20 cellular contexts compared by ENCODE assay signal in the genomic region with DNA sequence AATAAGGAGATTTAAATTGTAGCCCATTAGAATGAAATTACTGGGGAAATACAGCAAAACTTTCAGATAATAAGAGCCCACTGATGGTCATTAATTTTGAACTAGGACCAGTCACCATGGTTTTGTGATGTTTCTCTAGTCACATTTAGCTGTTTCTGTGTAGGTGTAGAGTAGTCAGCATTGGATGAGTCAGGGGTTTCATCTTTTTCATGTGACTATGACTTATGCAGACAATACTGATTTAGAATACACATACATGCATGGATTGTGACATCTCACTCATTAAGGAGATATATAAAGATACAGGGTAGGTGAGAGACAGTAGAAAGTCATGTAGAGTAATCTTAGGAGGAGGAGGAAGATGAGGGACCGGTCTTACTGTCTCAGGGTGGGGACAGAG.
"Had no signal": no experiment of that assay in that cellular context is flagged by ENCODE, and none has a peak within 500 bp of the region (broad histone marks: within the 10 kb centered on the region; RNA-seq: fewer than 3 reads in every experiment).

No MANE protein-coding gene starts in this region.

- DNase-seq: activated B cell treated with CpG ODN at 0.5 μM for 24 hours; activated CD4-positive, alpha-beta T cell treated with anti-CD3 and anti-CD28 coated beads, Interleukin-2, amount 10 ng/mL, durations not matched to agents 7 days and 5 days; activated CD8-positive, alpha-beta memory T cell treated with anti-CD3 and anti-CD28 coated beads for 24 hours; activated CD8-positive, alpha-beta memory T cell treated with anti-CD3 and anti-CD28 coated beads, Interleukin-2, amount 50 U/mL, for 48 hours; activated effector memory CD4-positive, alpha-beta T cell treated with anti-CD3 and anti-CD28 coated beads, Interleukin-2, amount 50 U/mL, for 16 hours; activated T-cell treated with anti-CD3 and anti-CD28 coated beads, Interleukin-2, amount 50 U/mL, for 48 hours; adrenal gland; effector memory CD8-positive, alpha-beta T cell; hypothalamus; midbrain; right lobe of liver; small intestine; stimulated activated CD4-positive, alpha-beta T cell treated with anti-CD3 and anti-CD28 coated beads, Interleukin-15, amount 100 ng/mL, for 24 hours; stimulated activated CD4-positive, alpha-beta T cell treated with anti-CD3 and anti-CD28 coated beads, Interleukin-2, amount 100 ng/mL, for 48 hours; stomach; trophoblast cell had no signal

- H3K36me3 Mint-ChIP-seq: activated naive CD4-positive, alpha-beta T cell treated with anti-CD3 and anti-CD28 coated beads, Interleukin-2, amount 50 U/mL, for 24 hours had no signal

- H3K4me1 Mint-ChIP-seq: activated B cell treated with CpG ODN at 0.5 μM for 24 hours; activated CD4-positive, alpha-beta T cell treated with anti-CD3 and anti-CD28 coated beads, Interleukin-2, amount 10 ng/mL, durations not matched to agents 7 days and 5 days; activated naive CD4-positive, alpha-beta T cell treated with anti-CD3 and anti-CD28 coated beads, Interleukin-2, amount 50 U/mL, for 24 hours; nephron had no signal

- H3K9me3 Mint-ChIP-seq: activated B cell treated with CpG ODN at 0.5 μM for 24 hours; activated CD4-positive, alpha-beta T cell treated with anti-CD3 and anti-CD28 coated beads, Interleukin-2, amount 10 ng/mL, durations not matched to agents 7 days and 5 days; activated naive CD4-positive, alpha-beta T cell treated with anti-CD3 and anti-CD28 coated beads, Interleukin-2, amount 50 U/mL, for 24 hours; nephron; T-helper 2 cell treated with Interferon-gamma antibody and Interleukin-4, amounts not matched to agents 5 μg/mL and 100 μg/mL, for 36 hours had no signal

- H3K27me3 Mint-ChIP-seq: activated B cell treated with CpG ODN at 0.5 μM for 24 hours; activated CD4-positive, alpha-beta T cell treated with anti-CD3 and anti-CD28 coated beads, Interleukin-2, amount 10 ng/mL, durations not matched to agents 7 days and 5 days; activated naive CD4-positive, alpha-beta T cell treated with anti-CD3 and anti-CD28 coated beads, Interleukin-2, amount 50 U/mL, for 24 hours; effector memory CD8-positive, alpha-beta T cell had no signal

- H3K27ac Mint-ChIP-seq: activated B cell treated with CpG ODN at 0.5 μM for 24 hours; activated CD4-positive, alpha-beta T cell treated with anti-CD3 and anti-CD28 coated beads, Interleukin-2, amount 10 ng/mL, durations not matched to agents 7 days and 5 days; activated naive CD4-positive, alpha-beta T cell treated with anti-CD3 and anti-CD28 coated beads, Interleukin-2, amount 50 U/mL, for 24 hours; effector memory CD8-positive, alpha-beta T cell; nephron; T-helper 2 cell treated with Interferon-gamma antibody and Interleukin-4, amounts not matched to agents 5 μg/mL and 100 μg/mL, for 36 hours had no signal

- ATAC-seq: effector memory CD8-positive, alpha-beta T cell; left lobe of liver; right lobe of liver had no signal

- H3K4me3 Mint-ChIP-seq: activated B cell treated with CpG ODN at 0.5 μM for 24 hours; activated CD4-positive, alpha-beta T cell treated with anti-CD3 and anti-CD28 coated beads, Interleukin-2, amount 10 ng/mL, durations not matched to agents 7 days and 5 days; activated naive CD4-positive, alpha-beta T cell treated with anti-CD3 and anti-CD28 coated beads, Interleukin-2, amount 50 U/mL, for 24 hours; effector memory CD8-positive, alpha-beta T cell; nephron; T-helper 2 cell treated with Interferon-gamma antibody and Interleukin-4, amounts not matched to agents 5 μg/mL and 100 μg/mL, for 36 hours had no signal
